8 cellular contexts compared by ENCODE assay signal in genomic region chr18:21599585-21600525, GRCh38. TPM values are rescaled to one million over a fixed set of nuclear protein-coding genes. Genes with fewer than 3 reads are reported as not detected.
DNase-seq lines count a peak whose midpoint lies in the region; ATAC-seq, FAIRE-seq and TF ChIP-seq lines count a peak whose summit lies in the region.

No MANE protein-coding gene starts in this region.

- ATAC-seq in HG02759 (IDR thresholded peaks at IDR 0.05; ENCODE audit: unreplicated experiment), result peak; percentile 52

- peaks cover 26% of the 10 kb centered on the region for H3K4me1 Mint-ChIP-seq in activated naive CD4-positive, alpha-beta T cell treated with anti-CD3 and anti-CD28 coated beads for 36 hours (ENCODE audit: low read depth)

- peak overlapping the region; percentile 99 for H2AFZ ChIP-seq in neuronal stem cell (ENCODE audit: low read length)

- peak overlapping the region; percentile 96 for H3K27ac Mint-ChIP-seq in activated naive CD4-positive, alpha-beta T cell treated with anti-CD3 and anti-CD28 coated beads for 36 hours

- FAIRE-seq in GM12891 (lab: Jason Lieb, UNC), result peak; percentile 58

- no peaks in the 10 kb centered on the region for H3K27me3 Mint-ChIP-seq in activated naive CD4-positive, alpha-beta T cell treated with anti-CD3 and anti-CD28 coated beads for 36 hours (ENCODE audit: low read depth)

- H3K4ac ChIP-seq in neuronal stem cell (ENCODE audit: low read length), result peak overlapping the region; percentile 97

- H3K4me3 Mint-ChIP-seq in activated naive CD4-positive, alpha-beta T cell treated with anti-CD3 and anti-CD28 coated beads for 36 hours, result peak overlapping the region; percentile 92

- H3K9ac ChIP-seq in neuronal stem cell (ENCODE audit: low read depth, low read length, poor library complexity), result peak overlapping the region; percentile 98

- WGBS in neuronal stem cell (ENCODE audit: extremely low coverage in 2 of 2, insufficient read length in 2 of 2, insufficient replicate concordance in 1 of 2), 2 donors, result no CpG with 5 or more reads among the region's 67 CpGs

- H3K4me2 ChIP-seq in neuronal stem cell (ENCODE audit: insufficient read depth, low read length, poor library complexity, severe bottlenecking), result peak overlapping the region; percentile 86

- H3K4me3 ChIP-seq in BE2C (ENCODE audit: low read depth, low read length) (peak overlapping the region; percentile 83), neuronal stem cell (ENCODE audit: low read length in 2 of 2) (peak overlapping the region; percentile 90 to 99)

- TF ChIP-seq CTCF in BE2C (IDR thresholded peaks at IDR 0.05; ENCODE audit: low read depth, low read length), result no peak

- H3K18ac ChIP-seq in neuronal stem cell (ENCODE audit: low read length), result peak overlapping the region; percentile 99

- H3K14ac ChIP-seq in neuronal stem cell (ENCODE audit: low read length), result peak overlapping the region; percentile 99

- peak overlapping the region; percentile 48 for H4K8ac ChIP-seq in neuronal stem cell (ENCODE audit: low read depth, low read length)

- DNase-seq in BE2C (peak; percentile 38), GM12891 (ENCODE audit: insufficient read length, low spot score) (peak; percentile 61), NCI-H146 (lab: John Stamatoyannopoulos, UW) (peak; percentile 94), germinal center (ENCODE audit: low spot score) (peak; percentile 74), neuronal stem cell (ENCODE audit: low spot score) (no peak), cerebellar nuclear complex (lab: John Stamatoyannopoulos, UW) (no peak)
- DNase-seq in activated naive CD4-positive, alpha-beta T cell treated with anti-CD3 and anti-CD28 coated beads for 36 hours, result peak; percentile 45

- H3K27ac ChIP-seq in neuronal stem cell (replicated peaks; ENCODE audit: low read length), result peak overlapping the region; percentile 99

- CTCF ChIA-PET in activated naive CD4-positive, alpha-beta T cell treated with anti-CD3 and anti-CD28 coated beads for 36 hours (lab: Charles Lee), result interaction anchor here (0.5 to 4.5 kb wide), 19 partner anchors 12 to 1554 kb away, joined by 3 to 116 read pairs (median 3); partner anchors contain the start of genes ABHD3, MIB1 and SNRPD1

- H3K36me3 Mint-ChIP-seq in activated naive CD4-positive, alpha-beta T cell treated with anti-CD3 and anti-CD28 coated beads for 36 hours (ENCODE audit: low read depth), result peaks cover 3% of the 10 kb centered on the region

- no peaks in the 10 kb centered on the region for H3K79me1 ChIP-seq in neuronal stem cell (ENCODE audit: low read depth, low read length)

- H3K36me3 ChIP-seq in BE2C (no peaks in the 10 kb centered on the region), neuronal stem cell (replicated peaks in 1 of 2; ENCODE audit: control insufficient read depth in 2 of 2, insufficient read depth in 2 of 2, low read length in 2 of 2) (peaks cover 0 to 4% of the 10 kb centered on the region in 2 donors)

- no peak for TF ChIP-seq POLR2A in GM12891 (IDR thresholded peaks at IDR 0.05; ENCODE audit: low read depth, low read length)

- H3K27me3 ChIP-seq in BE2C, result no peaks in the 10 kb centered on the region
- no peaks in the 10 kb centered on the region for H3K27me3 ChIP-seq in neuronal stem cell (ENCODE audit: control insufficient read depth in 3 of 3, insufficient read depth in 3 of 3, low read depth in 1 of 3, low read length in 3 of 3)

- H2BK15ac ChIP-seq in neuronal stem cell (ENCODE audit: low read length), result peak overlapping the region; percentile 81

- H3K9me3 ChIP-seq in BE2C (no peaks in the 10 kb centered on the region), neuronal stem cell (replicated peaks in 1 of 2; ENCODE audit: control insufficient read depth in 2 of 2, insufficient read depth in 1 of 2, low read depth in 1 of 2, low read length in 2 of 2) (no peaks in the 10 kb centered on the region)

- peak overlapping the region; percentile 100 for H2BK5ac ChIP-seq in neuronal stem cell (ENCODE audit: low read length)

- intact Hi-C loops in activated naive CD4-positive, alpha-beta T cell treated with anti-CD3 and anti-CD28 coated beads for 36 hours (cut with micrococcal nuclease), result loop anchor here (1.0 to 2.0 kb wide), 5 partner anchors 12 to 489 kb away; partner anchors contain the start of genes MIB1, ROCK1 and SNRPD1

- no peak overlapping the region for H2BK120ac ChIP-seq in neuronal stem cell (ENCODE audit: low read depth, low read length)

- peak overlapping the region; percentile 89 for H2AK5ac ChIP-seq in neuronal stem cell (ENCODE audit: low read depth, low read length)

- H3K9me3 Mint-ChIP-seq in activated naive CD4-positive, alpha-beta T cell treated with anti-CD3 and anti-CD28 coated beads for 36 hours, result no peaks in the 10 kb centered on the region

- H3K4me1 ChIP-seq in BE2C (no peaks in the 10 kb centered on the region), neuronal stem cell (ENCODE audit: control insufficient read depth in 2 of 2, insufficient read depth in 1 of 2, low read depth in 1 of 2, low read length in 2 of 2) (peaks cover 2% of the 10 kb centered on the region in 2 donors)

- no peak overlapping the region for H4K91ac ChIP-seq in neuronal stem cell (ENCODE audit: low read depth, low read length, poor library complexity)

- H3K23ac ChIP-seq in neuronal stem cell (ENCODE audit: low read depth, low read length, poor library complexity), result peak overlapping the region; percentile 99

- no peak overlapping the region for H2BK12ac ChIP-seq in neuronal stem cell (ENCODE audit: low read length)

TF ChIP-seq in GM12891, 5 proteins besides CTCF, POLR2A, EP300 and RAD21:
- TF ChIP-seq TAF1 (IDR thresholded peaks at IDR 0.05; ENCODE audit: low read depth, low read length) (no peak), POLR2AphosphoS5 (IDR thresholded peaks at IDR 0.05; ENCODE audit: low read depth, low read length) (no peak), PAX5 (IDR thresholded peaks at IDR 0.05; ENCODE audit: insufficient read depth, low read length, severe bottlenecking) (no peak)
TF ChIP-seq in GM12891: peak in this region for 0.

RNA-seq across cellular contexts. Expression of gene ESCO1, which starts 0.6 kb away (rescaled TPM):
- 5.4 TPM for polyA plus RNA-seq in BE2C (2012; ENCODE audit: insufficient read depth, insufficient read length, low read depth)
- polyA plus RNA-seq in GM12891 (2012; ENCODE audit: low read depth, missing spikeins), result 7.5 TPM
- total RNA-seq in activated naive CD4-positive, alpha-beta T cell treated with anti-CD3 and anti-CD28 coated beads for 36 hours, result 10 to 100 TPM; 14.3 to 16.7 TPM
- 16.1 TPM for polyA plus RNA-seq in neuronal stem cell (2013, experiment 1 of 2)
- polyA plus RNA-seq in neuronal stem cell (2013, experiment 2 of 2), result 16.5 TPM

RNA-seq across cellular contexts. Expression of gene SNRPD1, which starts 12.3 kb away (rescaled TPM):
- polyA plus RNA-seq in BE2C (2012; ENCODE audit: insufficient read depth, insufficient read length, low read depth), result 148 TPM
- polyA plus RNA-seq in GM12891 (2012; ENCODE audit: low read depth, missing spikeins), result 112 TPM
- 100 to 1,000 TPM; 133 to 144 TPM for total RNA-seq in activated naive CD4-positive, alpha-beta T cell treated with anti-CD3 and anti-CD28 coated beads for 36 hours
- polyA plus RNA-seq in neuronal stem cell (2013, experiment 1 of 2), result 205 TPM
- polyA plus RNA-seq in neuronal stem cell (2013, experiment 2 of 2), result 206 TPM

Comparison
In these comparisons a context has a peak if more than half of its experiments do, and no peak if none do; other contexts are left out.
1. DNase-seq: peak in BE2C (single experiment), GM12891 (single experiment), NCI-H146 (single experiment), activated naive CD4-positive, alpha-beta T cell treated with anti-CD3 and anti-CD28 coated beads for 36 hours (single experiment) and germinal center (single experiment); none in neuronal stem cell (single experiment) and cerebellar nuclear complex (0 of 2).